Comparison of ENCODE assay signal across 17 cellular contexts in genomic region chrX:118360429-118361125, GRCh38. TPM values are rescaled to one million over a fixed set of nuclear protein-coding genes. Genes with fewer than 3 reads are reported as not detected.
DNase-seq lines count a peak whose midpoint lies in the region; ATAC-seq and TF ChIP-seq lines count a peak whose summit lies in the region.
"Had no signal": no experiment of that assay in that cellular context is flagged by ENCODE, and none has a peak within 500 bp of the region (broad histone marks: within the 10 kb centered on the region; RNA-seq: fewer than 3 reads in every experiment).

No MANE protein-coding gene starts in this region.

- H3K9me3 ChIP-seq in CD4-positive, alpha-beta T cell (ENCODE audit: control insufficient read depth, low read length): no peaks in the 10 kb centered on the region
- no peaks in the 10 kb centered on the region for H3K9me3 ChIP-seq in IMR-90 (ENCODE audit: control insufficient read depth, insufficient read depth, low read length)
- H3K9me3 ChIP-seq: gastrocnemius medialis, MG63 had no signal

- H3K9ac ChIP-seq in IMR-90 (ENCODE audit: low read depth, low read length): no peak overlapping the region

- no peak overlapping the region for H3K27ac ChIP-seq in CD4-positive, alpha-beta T cell (ENCODE audit: low read depth, low read length)
- no peak overlapping the region for H3K27ac ChIP-seq in IMR-90 (ENCODE audit: insufficient read depth, low read length)
- H3K27ac ChIP-seq: gastrocnemius medialis had no signal

- H3K27me3 Mint-ChIP-seq in CD4-positive, alpha-beta T cell: no peaks in the 10 kb centered on the region
- H3K27me3 Mint-ChIP-seq in mesothelial cell of epicardium (ENCODE audit: low read depth): no peaks in the 10 kb centered on the region
- H3K27me3 Mint-ChIP-seq: effector memory CD8-positive, alpha-beta T cell had no signal

- H3K4me1 Mint-ChIP-seq in CD4-positive, alpha-beta T cell (ENCODE audit: low read depth): peaks cover 44% of the 10 kb centered on the region
- peaks cover 12% of the 10 kb centered on the region for H3K4me1 Mint-ChIP-seq in mesothelial cell of epicardium

- no peak overlapping the region for H3K4me3 ChIP-seq in IMR-90 (ENCODE audit: insufficient read depth, low read depth, low read length)
- no peak overlapping the region for H3K4me3 ChIP-seq in cardiac fibroblast (replicated peaks in 1 of 2; ENCODE audit: low read depth in 2 of 2, low read length in 2 of 2)
- H3K4me3 ChIP-seq: gastrocnemius medialis, MG63 had no signal

- H2AK5ac ChIP-seq in IMR-90 (ENCODE audit: low read depth, low read length): no peak overlapping the region

- no CpG with 5 or more reads among the region's 3 CpGs for WGBS in IMR-90 (ENCODE audit: extremely low coverage in 2 of 2, insufficient read length in 1 of 2), 2 experiments

- CTCF ChIA-PET in CD4-positive, alpha-beta T cell (lab: Charles Lee): no interaction called here
- CTCF ChIA-PET in IMR-90 (lab: Yijun Ruan, JAX): interaction anchor here (1.6 kb wide), 1 partner anchor 13 kb away, joined by 3 read pairs; no protein-coding TSS in a partner anchor

- no peaks in the 10 kb centered on the region for H3K27me3 ChIP-seq in CD4-positive, alpha-beta T cell (ENCODE audit: control insufficient read depth, insufficient read depth, low read length)
- H3K27me3 ChIP-seq in IMR-90 (ENCODE audit: control insufficient read depth, insufficient read depth, low read length): no peaks in the 10 kb centered on the region
- H3K27me3 ChIP-seq: gastrocnemius medialis, MG63 had no signal

- no peak overlapping the region for H2AK9ac ChIP-seq in IMR-90 (replicated peaks; ENCODE audit: low read depth, low read length, poor library complexity)

- no peak for ATAC-seq in CD4-positive, alpha-beta T cell (ENCODE audit: poor library complexity)
- ATAC-seq in IMR-90 (ENCODE audit: low read depth): no peak
- ATAC-seq: effector memory CD8-positive, alpha-beta T cell; gastrocnemius medialis had no signal

- peak overlapping the region; percentile 45; the same call in 1 of the 2 replicates for H3K4me2 ChIP-seq in IMR-90 (ENCODE audit: low read depth, low read length)

- H3K56ac ChIP-seq in IMR-90 (ENCODE audit: extremely low read depth, insufficient read depth, low read length): no peak overlapping the region

- POLR2A ChIA-PET in CD4-positive, alpha-beta T cell (lab: Charles Lee): interaction anchor here (0.6 to 1.0 kb wide), 3 partner anchors 14 to 1783 kb away, joined by 3 read pairs; no protein-coding TSS in a partner anchor
- POLR2A ChIA-PET in IMR-90 (lab: Charles Lee; ENCODE audit: unreplicated experiment): no interaction called here

- no peak overlapping the region for H2BK120ac ChIP-seq in IMR-90 (ENCODE audit: low read depth, low read length)

- peaks cover 2% of the 10 kb centered on the region; the same call in 1 of the 2 replicates for H3K4me1 ChIP-seq in IMR-90 (ENCODE audit: control insufficient read depth, insufficient read depth, low read length)

- H3K36me3 ChIP-seq in IMR-90 (ENCODE audit: control insufficient read depth, insufficient read depth, low read length): no peaks in the 10 kb centered on the region
- H3K36me3 ChIP-seq: gastrocnemius medialis, MG63 had no signal

- no peak overlapping the region for H3K23ac ChIP-seq in IMR-90 (ENCODE audit: low read depth, low read length)

- dilution Hi-C loops in IMR-90 (cut with HindIII; ENCODE audit: low sequenced_read_pairs, unreplicated experiment): no loop called here

- no peak overlapping the region for H3K18ac ChIP-seq in IMR-90 (ENCODE audit: low read depth, low read length)

- no peak for TF ChIP-seq RAD21 in IMR-90 (IDR thresholded peaks at IDR 0.05; ENCODE audit: low read length)

- intact Hi-C loops in CD4-positive, alpha-beta T cell (cut with DNase I, micrococcal nuclease): no loop called here
- intact Hi-C loops in IMR-90 (cut with micrococcal nuclease): no loop called here

- no peak for TF ChIP-seq POLR2A in IMR-90 (IDR thresholded peaks at IDR 0.05; ENCODE audit: low read depth, low read length)

- no TSS peak for BruUV-seq in IMR-90 (replicated peaks; lab: Mats Ljungman, UMichigan)

- no peak overlapping the region for H3K14ac ChIP-seq in IMR-90 (replicated peaks; ENCODE audit: low read depth, low read length)

- no peak overlapping the region for H2AFZ ChIP-seq in IMR-90 (replicated peaks; ENCODE audit: low read length, poor library complexity)

- no peak overlapping the region for H2BK15ac ChIP-seq in IMR-90 (ENCODE audit: low read depth, low read length)

- no peak overlapping the region for H2BK20ac ChIP-seq in IMR-90 (ENCODE audit: low read depth, low read length)

- no peaks in the 10 kb centered on the region for H3K36me3 Mint-ChIP-seq in CD4-positive, alpha-beta T cell (ENCODE audit: low read depth)
- H3K36me3 Mint-ChIP-seq in mesothelial cell of epicardium: no peaks in the 10 kb centered on the region

- H3K4me3 Mint-ChIP-seq in CD4-positive, alpha-beta T cell: no peak overlapping the region
- H3K4me3 Mint-ChIP-seq in mesothelial cell of epicardium: no peak overlapping the region
- H3K4me3 Mint-ChIP-seq: effector memory CD8-positive, alpha-beta T cell had no signal

- H3K27ac Mint-ChIP-seq in CD4-positive, alpha-beta T cell: peak overlapping the region; percentile 53
- H3K27ac Mint-ChIP-seq in mesothelial cell of epicardium: peak overlapping the region; percentile 78

- H4K20me1 ChIP-seq in IMR-90 (ENCODE audit: insufficient read depth, low read length): peaks cover 14% of the 10 kb centered on the region; the same call in 1 of the 2 replicates

- no peaks in the 10 kb centered on the region for H3K9me3 Mint-ChIP-seq in CD4-positive, alpha-beta T cell
- no peaks in the 10 kb centered on the region for H3K9me3 Mint-ChIP-seq in mesothelial cell of epicardium
- H3K9me3 Mint-ChIP-seq: effector memory CD8-positive, alpha-beta T cell had no signal

- no peak overlapping the region for H4K91ac ChIP-seq in IMR-90 (ENCODE audit: insufficient read depth, low read depth, low read length)

- H2BK5ac ChIP-seq in IMR-90 (ENCODE audit: low read depth, low read length, poor library complexity, severe bottlenecking): no peak overlapping the region

- no peak for TF ChIP-seq CTCF in CD4-positive, alpha-beta T cell (IDR thresholded peaks at IDR 0.05)
- TF ChIP-seq CTCF in IMR-90 (conservative IDR thresholded peaks at IDR 0.05; ENCODE audit: low read depth, low read length): no peak
- TF ChIP-seq CTCF in cardiac fibroblast (IDR thresholded peaks at IDR 0.05; ENCODE audit: low read depth, low read length): no peak
- TF ChIP-seq CTCF in mesothelial cell of epicardium (IDR thresholded peaks at IDR 0.05; ENCODE audit: unreplicated experiment): no peak

- no peaks in the 10 kb centered on the region for H3K9me1 ChIP-seq in IMR-90 (ENCODE audit: insufficient read depth, low read length)

- no peak overlapping the region for H3K4ac ChIP-seq in IMR-90 (ENCODE audit: low read depth, low read length)

- H4K8ac ChIP-seq in IMR-90 (ENCODE audit: low read depth in 2 of 2, low read length in 2 of 2): no peak overlapping the region

- no peak for DNase-seq in CD4-positive, alpha-beta T cell
- DNase-seq in IMR-90 (peak; percentile 44), cardiac fibroblast (ENCODE audit: low read depth in 2 of 2) (peak; percentile 26 to 61), mesothelial cell of epicardium (ENCODE audit: low spot score in 2 of 2, unreplicated experiment in 2 of 2) (no peak), H4 (ENCODE audit: low spot score) (no peak), HuH-7.5 (ENCODE audit: low spot score) (no peak), cerebellar cortex (ENCODE audit: low spot score) (no peak), NCI-H748 treated with DMSO at 0.1 percent for 48 hours (lab: John Stamatoyannopoulos, UW) (no peak)
- DNase-seq: activated CD4-positive, alpha-beta T cell treated with anti-CD3 and anti-CD28 coated beads, Interleukin-2, amount 50 U/mL, for 4 hours; amygdala; DMS 273 treated with DMSO at 0.1 percent for 48 hours; effector memory CD8-positive, alpha-beta T cell; gastrocnemius medialis; MG63; NCI-H2029; Right ventricle myocardium superior; T1000 had no signal

- H3K79me1 ChIP-seq in IMR-90 (ENCODE audit: low read depth in 1 of 2, low read length in 2 of 2): peaks cover 0 to 9% of the 10 kb centered on the region in 2 experiments; a peak in 2 of 4 replicates

- in situ Hi-C loops in IMR-90 (cut with MboI; ENCODE audit: low sequenced_read_pairs): no loop called here

- H4K5ac ChIP-seq in IMR-90 (ENCODE audit: low read depth, low read length): no peak overlapping the region

TF ChIP-seq in IMR-90, 13 proteins besides CTCF, POLR2A, EP300 and RAD21:
- TF ChIP-seq CEBPB (IDR thresholded peaks at IDR 0.05; ENCODE audit: low read depth, low read length): no peak
TF ChIP-seq in IMR-90: peak in this region for 0.

RNA-seq across cellular contexts. Expression of gene WDR44, which starts 14.7 kb away (rescaled TPM):
- total RNA-seq in CD4-positive, alpha-beta T cell: 10 to 100 TPM; 11.7 to 12.2 TPM
- total RNA-seq in IMR-90 (2012; rRNA removed) (11.8 and 18.9 TPM in 2 replicates), mesothelial cell of epicardium (11.0 to 13.8 TPM (median 12.5 TPM) in 3 replicates)
- 8.2 and 10.0 TPM in 2 replicates for polyA plus RNA-seq in IMR-90 (2012; rRNA removed)
- 1.6 and 2.0 TPM in 2 replicates for polyA plus RNA-seq in IMR-90 (2012; cell fraction: cytosol; rRNA removed)
- 2.2 and 9.9 TPM in 2 replicates for polyA plus RNA-seq in IMR-90 (2012; cell fraction: nucleus; rRNA removed; ENCODE audit: low replicate concordance)
- 9.2 and 10.2 TPM in 2 replicates for total RNA-seq in H4 (2014; rRNA removed; shearing (Covaris generic))

Comparison
In these comparisons a context has a peak if more than half of its experiments do, and no peak if none do; other contexts are left out.
1. DNase-seq: peak in IMR-90 (single experiment) and cardiac fibroblast (2 of 2); none in CD4-positive, alpha-beta T cell (0 of 10), mesothelial cell of epicardium (0 of 2), H4 (single experiment), HuH-7.5 (single experiment), cerebellar cortex (single experiment) and NCI-H748 treated with DMSO at 0.1 percent for 48 hours (single experiment).